In the genomic region with DNA sequence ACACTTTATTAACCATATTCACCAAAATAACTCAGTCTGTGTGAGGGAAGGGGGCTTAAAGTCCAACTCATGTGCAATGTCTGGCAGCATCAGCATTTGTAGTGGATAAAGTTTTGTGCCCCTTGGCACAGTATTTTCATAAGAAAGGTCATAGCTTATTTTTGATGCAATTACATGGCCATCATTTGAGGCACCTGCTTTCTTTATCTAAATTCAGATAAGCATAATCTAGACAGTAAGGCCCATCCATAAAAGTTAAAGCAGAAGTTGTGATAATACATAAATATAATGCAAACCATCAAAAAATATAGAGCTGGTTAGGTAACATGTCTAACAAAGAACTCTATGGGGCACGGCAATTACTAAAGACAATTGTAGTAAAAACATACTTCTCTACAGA, we compare ENCODE assay signal across 22 cellular contexts.
"Had no signal": no experiment of that assay in that cellular context is flagged by ENCODE, and none has a peak within 500 bp of the region (broad histone marks: within the 10 kb centered on the region; RNA-seq: fewer than 3 reads in every experiment).

No MANE protein-coding gene starts in this region.

- H3K27ac Mint-ChIP-seq: activated CD4-positive, alpha-beta memory T cell treated with anti-CD3 and anti-CD28 coated beads for 36 hours; activated naive CD4-positive, alpha-beta T cell treated with anti-CD3 and anti-CD28 coated beads for 36 hours; activated naive CD8-positive, alpha-beta T cell treated with anti-CD3 and anti-CD28 coated beads for 36 hours had no signal

- H3K9me3 Mint-ChIP-seq: activated CD4-positive, alpha-beta memory T cell treated with anti-CD3 and anti-CD28 coated beads for 36 hours; activated naive CD4-positive, alpha-beta T cell treated with anti-CD3 and anti-CD28 coated beads for 36 hours; activated T-cell treated with anti-CD3 and anti-CD28 coated beads, Interleukin-2, amount 50 U/mL, for 4 hours had no signal

- H3K36me3 ChIP-seq: brain microvascular endothelial cell, cardiac muscle cell had no signal

- H3K27me3 Mint-ChIP-seq: activated CD4-positive, alpha-beta memory T cell treated with anti-CD3 and anti-CD28 coated beads for 36 hours; activated CD4-positive, alpha-beta T cell treated with anti-CD3 and anti-CD28 coated beads, Interleukin-2, amount 10 ng/mL, durations not matched to agents 7 days and 5 days; activated naive CD8-positive, alpha-beta T cell treated with anti-CD3 and anti-CD28 coated beads for 36 hours had no signal

- H2AFZ ChIP-seq: PC-9 had no signal

- DNase-seq: activated CD4-positive, CD25-positive, alpha-beta regulatory T cell; activated CD8-positive, alpha-beta memory T cell treated with anti-CD3 and anti-CD28 coated beads for 24 hours; activated gamma-delta T cell; activated naive CD8-positive, alpha-beta T cell treated with anti-CD3 and anti-CD28 coated beads for 36 hours; activated T-cell treated with anti-CD3 and anti-CD28 coated beads, Interleukin-2, amount 50 U/mL, for 4 hours; brain microvascular endothelial cell; NCI-H1092 treated with DMSO at 0.1 percent for 48 hours; NCI-H1417 treated with DMSO at 0.1 percent for 48 hours; NCI-H1694 treated with DMSO at 0.1 percent for 48 hours; NCI-H2029 treated with DMSO at 0.1 percent for 48 hours; NCI-H345; NCI-H510A; NCI-H526 treated with DMSO at 0.1 percent for 48 hours; NCI-H82; NK-92 treated with Interleukin-12 subunit alpha and Interleukin-12 subunit beta, amount 100 ng/mL, for 24 hours; PC-9; SHP77 treated with DMSO at 0.1 percent for 48 hours had no signal

- H3K27ac ChIP-seq: brain microvascular endothelial cell, cardiac muscle cell, PC-9, VCaP had no signal

- H3K27me3 ChIP-seq: brain microvascular endothelial cell, cardiac muscle cell had no signal

- H3K4me3 ChIP-seq: cardiac muscle cell, PC-9 had no signal

- H3K36me3 Mint-ChIP-seq: activated CD4-positive, alpha-beta memory T cell treated with anti-CD3 and anti-CD28 coated beads for 36 hours had no signal

- H3K4me3 Mint-ChIP-seq: activated CD4-positive, alpha-beta memory T cell treated with anti-CD3 and anti-CD28 coated beads for 36 hours; activated CD4-positive, alpha-beta T cell treated with anti-CD3 and anti-CD28 coated beads, Interleukin-2, amount 10 ng/mL, durations not matched to agents 7 days and 5 days; activated naive CD4-positive, alpha-beta T cell treated with anti-CD3 and anti-CD28 coated beads for 36 hours; activated naive CD8-positive, alpha-beta T cell treated with anti-CD3 and anti-CD28 coated beads for 36 hours; activated T-cell treated with anti-CD3 and anti-CD28 coated beads, Interleukin-2, amount 50 U/mL, for 4 hours had no signal
